ENCODE assay signal across 9 cellular contexts in the genomic region with DNA sequence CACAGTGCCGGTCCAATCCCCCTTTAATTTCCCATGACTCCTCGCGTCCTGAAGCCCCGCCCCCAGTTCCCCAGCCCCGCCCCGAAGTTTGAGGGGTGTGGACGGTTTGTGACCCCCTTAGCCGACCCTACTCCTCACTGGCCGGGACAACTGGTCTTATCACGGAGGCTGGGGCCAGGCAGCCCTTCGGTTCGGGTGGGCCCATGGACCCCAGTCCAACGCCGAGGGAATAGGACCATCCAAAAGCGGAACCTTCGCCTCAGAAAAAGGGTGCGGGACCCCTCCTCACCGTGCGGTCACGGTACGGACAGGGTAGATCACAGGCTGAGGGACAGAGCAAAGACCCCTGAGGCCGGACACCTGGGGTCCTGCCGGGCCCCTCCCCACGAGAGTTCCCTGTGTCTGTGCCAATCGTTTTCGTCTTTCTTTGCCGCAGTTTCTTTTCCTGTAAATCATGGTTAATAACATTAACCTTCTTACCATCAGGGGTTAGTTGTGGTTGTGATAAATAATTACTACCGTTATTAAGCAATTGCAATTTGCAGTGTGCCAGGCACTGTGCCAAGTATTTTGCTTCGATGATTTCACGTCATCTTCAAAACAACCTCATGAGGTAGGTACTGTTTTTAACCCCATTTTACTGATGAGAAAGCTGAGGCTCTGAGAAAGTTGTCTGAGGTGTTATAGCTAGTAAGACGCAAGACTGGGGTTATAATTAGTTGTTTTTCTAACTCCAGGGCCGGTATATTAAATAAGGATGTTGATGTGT. TPM values are rescaled to one million over a fixed set of nuclear protein-coding genes. Genes with fewer than 3 reads are reported as not detected.
DNase-seq lines count a peak whose midpoint lies in the region; ATAC-seq and TF ChIP-seq lines count a peak whose summit lies in the region.
"Had no signal": no experiment of that assay in that cellular context is flagged by ENCODE, and none has a peak within 500 bp of the region (broad histone marks: within the 10 kb centered on the region; RNA-seq: fewer than 3 reads in every experiment).

No MANE protein-coding gene starts in this region.

- peaks cover 18% of the 10 kb centered on the region for H3K36me3 Mint-ChIP-seq in T-helper 1 cell treated with Interleukin-12 subunit alpha and Interleukin-12 subunit beta and Interleukin-4 antibody, amounts not matched to agents 30 μg/mL and 1 μg/mL, for 36 hours (ENCODE audit: low read depth)
- H3K36me3 Mint-ChIP-seq in natural killer cell treated with Interleukin-12 subunit alpha and Interleukin-12 subunit beta and Interleukin-15 and Interleukin-18, amount 100 ng/mL, for 72 hours = peaks cover 4% of the 10 kb centered on the region

- CTCF ChIA-PET in BJ (lab: Yijun Ruan, JAX) = interaction anchor here (1.1 to 2.0 kb wide), 5 partner anchors 19 to 144 kb away, joined by 3 to 9 read pairs (median 5); no protein-coding TSS in a partner anchor

- H3K27me3 Mint-ChIP-seq in T-helper 1 cell treated with Interleukin-12 subunit alpha and Interleukin-12 subunit beta and Interleukin-4 antibody, amounts not matched to agents 30 μg/mL and 1 μg/mL, for 36 hours (ENCODE audit: low read depth) = no peaks in the 10 kb centered on the region
- H3K27me3 Mint-ChIP-seq in natural killer cell treated with Interleukin-12 subunit alpha and Interleukin-12 subunit beta and Interleukin-15 and Interleukin-18, amount 100 ng/mL, for 72 hours = no peaks in the 10 kb centered on the region

- peaks cover 15% of the 10 kb centered on the region for H3K36me3 ChIP-seq in BJ (ENCODE audit: control insufficient read depth, insufficient read depth, low read length)

- peak; percentile 45 for ATAC-seq in GM18909 (IDR thresholded peaks at IDR 0.05; ENCODE audit: poor library complexity, unreplicated experiment)
- ATAC-seq in HG03097 (IDR thresholded peaks at IDR 0.05; ENCODE audit: low FRiP score, unreplicated experiment) = peak; percentile 28
- ATAC-seq in natural killer cell treated with Interleukin-12 subunit alpha and Interleukin-12 subunit beta and Interleukin-15 and Interleukin-18, amount 100 ng/mL, for 72 hours = peak; percentile 72 to 78

- TF ChIP-seq CTCF in BJ (IDR thresholded peaks at IDR 0.05; ENCODE audit: insufficient read depth, low read depth, low read length) (no peak), epithelial cell of esophagus (IDR thresholded peaks at IDR 0.05; ENCODE audit: insufficient read depth, low read depth, low read length, missing control alignments) (no peak)

- H3K9me3 Mint-ChIP-seq in T-helper 1 cell treated with Interleukin-12 subunit alpha and Interleukin-12 subunit beta and Interleukin-4 antibody, amounts not matched to agents 30 μg/mL and 1 μg/mL, for 36 hours = no peaks in the 10 kb centered on the region
- no peaks in the 10 kb centered on the region for H3K9me3 Mint-ChIP-seq in natural killer cell treated with Interleukin-12 subunit alpha and Interleukin-12 subunit beta and Interleukin-15 and Interleukin-18, amount 100 ng/mL, for 72 hours

- no peak for DNase-seq in BJ (ENCODE audit: low read depth)
- DNase-seq in epithelial cell of esophagus (ENCODE audit: low read depth) = peak; percentile 48
- DNase-seq in natural killer cell treated with Interleukin-12 subunit alpha and Interleukin-12 subunit beta and Interleukin-15 and Interleukin-18, amount 100 ng/mL, for 72 hours (ENCODE audit: low spot score) = no peak
- no peak for DNase-seq in middle frontal gyrus (ENCODE audit: extremely low spot score, low spot score)
- DNase-seq in HuH-7 (ENCODE audit: low spot score) = no peak

- peak overlapping the region; percentile 99 for H3K4me3 Mint-ChIP-seq in T-helper 1 cell treated with Interleukin-12 subunit alpha and Interleukin-12 subunit beta and Interleukin-4 antibody, amounts not matched to agents 30 μg/mL and 1 μg/mL, for 36 hours
- H3K4me3 Mint-ChIP-seq in natural killer cell treated with Interleukin-12 subunit alpha and Interleukin-12 subunit beta and Interleukin-15 and Interleukin-18, amount 100 ng/mL, for 72 hours = peak overlapping the region; percentile 100

- peaks cover 31% of the 10 kb centered on the region for H3K4me1 Mint-ChIP-seq in T-helper 1 cell treated with Interleukin-12 subunit alpha and Interleukin-12 subunit beta and Interleukin-4 antibody, amounts not matched to agents 30 μg/mL and 1 μg/mL, for 36 hours (ENCODE audit: low read depth)
- H3K4me1 Mint-ChIP-seq in natural killer cell treated with Interleukin-12 subunit alpha and Interleukin-12 subunit beta and Interleukin-15 and Interleukin-18, amount 100 ng/mL, for 72 hours (ENCODE audit: low read depth in 2 of 2) = peaks cover 19 to 27% of the 10 kb centered on the region in 2 donors

- no peaks in the 10 kb centered on the region for H3K27me3 ChIP-seq in BJ (ENCODE audit: control insufficient read depth, insufficient read depth, low read length)

- H3K4me3 ChIP-seq in BJ (ENCODE audit: low read depth, low read length) = peak overlapping the region; percentile 99
- H3K4me3 ChIP-seq in epithelial cell of esophagus (ENCODE audit: low read length) = peak overlapping the region; percentile 93

- POLR2A ChIA-PET in BJ (lab: Charles Lee) = interaction anchor here (0.6 to 1.0 kb wide), 5 partner anchors 17 to 299 kb away, joined by 3 to 13 read pairs (median 4); a partner anchor contains a TSS

- peak overlapping the region; percentile 99 for H3K27ac Mint-ChIP-seq in T-helper 1 cell treated with Interleukin-12 subunit alpha and Interleukin-12 subunit beta and Interleukin-4 antibody, amounts not matched to agents 30 μg/mL and 1 μg/mL, for 36 hours
- H3K27ac Mint-ChIP-seq in natural killer cell treated with Interleukin-12 subunit alpha and Interleukin-12 subunit beta and Interleukin-15 and Interleukin-18, amount 100 ng/mL, for 72 hours = peak overlapping the region; percentile 95 to 99

RNA-seq across cellular contexts. Expression of a gene that starts 0.5 kb away (rescaled TPM):
- polyA plus RNA-seq in BJ (2011; rRNA removed) = 43.8 and 64.0 TPM in 2 replicates
- 23.4 and 24.8 TPM in 2 replicates for polyA minus RNA-seq in BJ (2011; rRNA and poly(A)+ RNA removed)
- 10 to 100 TPM; 28.1 to 28.8 TPM for total RNA-seq in natural killer cell treated with Interleukin-12 subunit alpha and Interleukin-12 subunit beta and Interleukin-15 and Interleukin-18, amount 100 ng/mL, for 72 hours

RNA-seq across cellular contexts. Expression of a gene that starts 12.4 kb away (rescaled TPM):
- 47.0 and 53.9 TPM in 2 replicates for polyA plus RNA-seq in BJ (2011; rRNA removed)
- 35.2 and 50.0 TPM in 2 replicates for polyA minus RNA-seq in BJ (2011; rRNA and poly(A)+ RNA removed)
- 100 to 1,000 TPM; 117 to 139 TPM for total RNA-seq in natural killer cell treated with Interleukin-12 subunit alpha and Interleukin-12 subunit beta and Interleukin-15 and Interleukin-18, amount 100 ng/mL, for 72 hours

RNA-seq across cellular contexts. Expression of a gene that starts 16.8 kb away (rescaled TPM):
- polyA plus RNA-seq in BJ (2011; rRNA removed) = 0.04 TPM in 1 of 2 replicates, not detected in the other
- 0.10 TPM in 1 of 2 replicates, not detected in the other for polyA minus RNA-seq in BJ (2011; rRNA and poly(A)+ RNA removed)
- total RNA-seq in natural killer cell treated with Interleukin-12 subunit alpha and Interleukin-12 subunit beta and Interleukin-15 and Interleukin-18, amount 100 ng/mL, for 72 hours = under 1 TPM in 1 of 2 donors, not detected in 1; 0.33 TPM
- total RNA-seq: T-helper 1 cell treated with Interleukin-12 subunit alpha and Interleukin-12 subunit beta and Interleukin-4 antibody, amounts not matched to agents 30 ng/mL and 1 ng/mL, for 36 hours had no signal

RNA-seq across cellular contexts. Expression of a gene that starts 32.2 kb away (rescaled TPM):
- 19.8 and 21.1 TPM in 2 replicates for polyA plus RNA-seq in BJ (2011; rRNA removed)
- 18.7 TPM in 2 replicates for polyA minus RNA-seq in BJ (2011; rRNA and poly(A)+ RNA removed)
- total RNA-seq in natural killer cell treated with Interleukin-12 subunit alpha and Interleukin-12 subunit beta and Interleukin-15 and Interleukin-18, amount 100 ng/mL, for 72 hours = 100 to 1,000 TPM; 109 to 201 TPM

RNA-seq across cellular contexts. Expression of a gene that starts 45.6 kb away (rescaled TPM):
- 2.1 and 3.4 TPM in 2 replicates for polyA plus RNA-seq in BJ (2011; rRNA removed)
- 6.8 and 7.0 TPM in 2 replicates for polyA minus RNA-seq in BJ (2011; rRNA and poly(A)+ RNA removed)
- 10 to 100 TPM in 1 of 2 donors, 1 to 10 TPM in 1; 8.6 to 20.9 TPM for total RNA-seq in natural killer cell treated with Interleukin-12 subunit alpha and Interleukin-12 subunit beta and Interleukin-15 and Interleukin-18, amount 100 ng/mL, for 72 hours
